8 cellular contexts compared by ENCODE assay signal in genomic region chr4:14125375-14126129, GRCh38.
DNase-seq lines count a peak whose midpoint lies in the region; ATAC-seq and TF ChIP-seq lines count a peak whose summit lies in the region.

No MANE protein-coding gene starts in this region.

- intact Hi-C loops in left lung (cut with DNase I) (no loop called here), PC-9 (cut with micrococcal nuclease; ENCODE audit: unreplicated experiment) (no loop called here)

- CTCF ChIA-PET in PC-9 (lab: Charles Lee) (no interaction called here), SK-N-SH (lab: Yijun Ruan, JAX) (no interaction called here)

- 75% methylated on average over 1 of the region's 1 CpG for WGBS in SK-N-SH (ENCODE audit: low lambda C conversion rate)

- TF ChIP-seq CTCF in left lung (IDR thresholded peaks at IDR 0.05) (peak in 1 of 2 donors; percentile 22), PC-9 (conservative IDR thresholded peaks at IDR 0.05) (no peak), SK-N-SH (IDR thresholded peaks at IDR 0.05) (no peak)

- ATAC-seq in GM18867 (IDR thresholded peaks at IDR 0.05; ENCODE audit: unreplicated experiment) = peak; percentile 94
- ATAC-seq in GM21825 (IDR thresholded peaks at IDR 0.05; ENCODE audit: unreplicated experiment) = peak; percentile 90
- peak; percentile 93 for ATAC-seq in HG03521 (IDR thresholded peaks at IDR 0.05; ENCODE audit: unreplicated experiment)
- peak; percentile 64 for ATAC-seq in left lung

- H3K4me3 ChIP-seq in left lung (no peak overlapping the region), PC-9 (no peak overlapping the region), SK-N-SH (ENCODE audit: low read depth in 2 of 2, low read length in 1 of 2) (no peak overlapping the region)

- H3K27me3 ChIP-seq in left lung (no peaks in the 10 kb centered on the region), PC-9 (ENCODE audit: insufficient read depth, low read depth) (no peaks in the 10 kb centered on the region), SK-N-SH (ENCODE audit: insufficient read depth) (no peaks in the 10 kb centered on the region)

- H3K4me2 ChIP-seq in PC-9 (no peak overlapping the region), SK-N-SH (no peak overlapping the region)

- POLR2A ChIA-PET in PC-9 (lab: Charles Lee; ENCODE audit: unreplicated experiment) = no interaction called here
- POLR2A ChIA-PET in SK-N-SH (lab: Yijun Ruan, JAX) = no interaction called here

- peaks cover 0 to 19% of the 10 kb centered on the region in 2 donors for H3K4me1 ChIP-seq in left lung
- H3K4me1 ChIP-seq in PC-9 (replicated peaks; ENCODE audit: insufficient read depth) = no peaks in the 10 kb centered on the region
- H3K4me1 ChIP-seq in SK-N-SH (ENCODE audit: control insufficient read depth in 1 of 2, insufficient read depth in 2 of 2, low read depth in 1 of 2, low read length in 1 of 2) = peaks cover 0 to 6% of the 10 kb centered on the region in 2 experiments; a peak in 1 of 4 replicates

- H3K79me2 ChIP-seq in PC-9 (ENCODE audit: low read depth) = no peaks in the 10 kb centered on the region
- peaks cover 47% of the 10 kb centered on the region for H3K79me2 ChIP-seq in SK-N-SH (ENCODE audit: insufficient read depth)

- peak overlapping the region in 1 of 2 donors; percentile 72 for H3K27ac ChIP-seq in left lung
- no peak overlapping the region for H3K27ac ChIP-seq in PC-9
- H3K27ac ChIP-seq in SK-N-SH (ENCODE audit: low read depth in 2 of 2, low read length in 1 of 2) = no peak overlapping the region

- TF ChIP-seq EP300 in SK-N-SH (IDR thresholded peaks at IDR 0.05; ENCODE audit: borderline replicate concordance in 1 of 2, low read depth in 1 of 2, low read length in 1 of 2) = no peak

- H3K9me3 ChIP-seq in left lung (no peaks in the 10 kb centered on the region), PC-9 (ENCODE audit: insufficient read depth, low read depth) (no peaks in the 10 kb centered on the region), SK-N-SH (no peaks in the 10 kb centered on the region)

- H3K36me3 ChIP-seq in left lung = no peaks in the 10 kb centered on the region
- H3K36me3 ChIP-seq in PC-9 (ENCODE audit: low read depth) = no peaks in the 10 kb centered on the region
- peaks cover 4 to 18% of the 10 kb centered on the region in 2 experiments for H3K36me3 ChIP-seq in SK-N-SH (replicated peaks in 1 of 2; ENCODE audit: control insufficient read depth in 1 of 2, insufficient read depth in 2 of 2, low read length in 1 of 2)

- H2AFZ ChIP-seq in PC-9 (no peak overlapping the region), SK-N-SH (ENCODE audit: low read depth) (no peak overlapping the region)

- H3K9me2 ChIP-seq in PC-9 (ENCODE audit: insufficient read depth) (no peaks in the 10 kb centered on the region), SK-N-SH (no peaks in the 10 kb centered on the region)

- H3K9ac ChIP-seq in SK-N-SH = no peak overlapping the region

- no peak for TF ChIP-seq RAD21 in SK-N-SH (IDR thresholded peaks at IDR 0.05; ENCODE audit: low read length)

- H4K20me1 ChIP-seq in PC-9 (ENCODE audit: insufficient read depth) (no peaks in the 10 kb centered on the region), SK-N-SH (ENCODE audit: insufficient read depth) (no peaks in the 10 kb centered on the region)

- H3F3A ChIP-seq in PC-9 (ENCODE audit: insufficient read depth, low read depth) = no peaks in the 10 kb centered on the region
- H3F3A ChIP-seq in SK-N-SH (replicated peaks; ENCODE audit: insufficient read depth) = peaks cover 6% of the 10 kb centered on the region

- BruUV-seq in PC-9 (replicated peaks; lab: Mats Ljungman, UMichigan) = no TSS peak

- DNase-seq in left lung (no peak), A172 (ENCODE audit: low spot score) (no peak), PC-9 (no peak), SK-N-SH (no peak)
- DNase-seq in stimulated activated CD4-positive, alpha-beta T cell treated with anti-CD3 and anti-CD28 coated beads, Interleukin-15, amount 100 ng/mL, for 24 hours = no peak

TF ChIP-seq in SK-N-SH, 30 proteins besides CTCF, POLR2A, EP300 and RAD21:
- TF ChIP-seq EZH2phosphoT487 (IDR thresholded peaks at IDR 0.05; ENCODE audit: borderline replicate concordance, low read depth) (no peak), GABPA (IDR thresholded peaks at IDR 0.05; ENCODE audit: low read depth) (no peak), CHD2 (IDR thresholded peaks at IDR 0.05; ENCODE audit: low read length, partially characterized antibody) (no peak), SMC3 (IDR thresholded peaks at IDR 0.05; ENCODE audit: low read depth, low read length) (no peak), MEF2A (IDR thresholded peaks at IDR 0.05; ENCODE audit: borderline replicate concordance, low read depth) (no peak), REST (IDR thresholded peaks at IDR 0.05; ENCODE audit: low read depth, low read length) (no peak), TAF1 (IDR thresholded peaks at IDR 0.05; ENCODE audit: borderline replicate concordance, low read depth, low read length) (no peak), IRF3 (IDR thresholded peaks at IDR 0.05; ENCODE audit: low read depth, low read length) (no peak), NFIC (IDR thresholded peaks at IDR 0.05; ENCODE audit: borderline replicate concordance) (no peak), RCOR1 (IDR thresholded peaks at IDR 0.05; ENCODE audit: low read length) (no peak), MAX (IDR thresholded peaks at IDR 0.05; ENCODE audit: low read depth) (no peak), ELF1 (IDR thresholded peaks at IDR 0.05) (no peak)
